27 cellular contexts compared by ENCODE assay signal in the genomic region with DNA sequence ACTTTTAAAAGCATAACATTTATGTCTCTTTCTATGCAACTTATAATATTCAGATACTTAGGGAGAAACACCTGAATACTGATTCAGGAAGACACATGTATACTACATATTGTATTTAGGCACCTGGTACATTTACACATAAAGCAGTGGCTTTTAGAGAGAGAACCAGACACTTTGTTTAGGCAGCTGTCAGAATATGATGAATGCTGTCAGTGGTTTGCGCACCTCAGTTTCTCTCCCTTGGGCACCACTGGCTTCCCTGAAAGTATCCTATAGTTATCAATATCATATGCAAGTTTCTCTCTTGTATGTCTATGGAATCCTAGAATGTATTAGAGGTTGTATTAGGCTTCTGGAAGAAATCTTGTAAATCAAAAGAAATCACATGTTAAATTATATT.
"Had no signal": no experiment of that assay in that cellular context is flagged by ENCODE, and none has a peak within 500 bp of the region (broad histone marks: within the 10 kb centered on the region; RNA-seq: fewer than 3 reads in every experiment).

No MANE protein-coding gene starts in this region.

- H3K36me3 ChIP-seq: colonic mucosa, esophagus muscularis mucosa, esophagus squamous epithelium, gastrocnemius medialis, gastroesophageal sphincter, heart left ventricle, heart right ventricle had no signal

- H3K27me3 ChIP-seq: colonic mucosa, dorsolateral prefrontal cortex, esophagus muscularis mucosa, esophagus squamous epithelium, foreskin keratinocyte, gastrocnemius medialis, gastroesophageal sphincter, heart left ventricle, heart right ventricle had no signal

- DNase-seq: colonic mucosa; cortex of kidney; dermis blood vessel endothelial cell; dorsolateral prefrontal cortex; effector CD4-positive, alpha-beta T cell; effector CD8-positive, alpha-beta T cell; effector memory CD4-positive, alpha-beta T cell; effector memory CD8-positive, alpha-beta T cell; endodermal cell; erythroblast; esophagus squamous epithelium; foreskin fibroblast; foreskin keratinocyte; foreskin melanocyte; gastrocnemius medialis; glutamatergic neuron; head of caudate nucleus; heart left ventricle; heart right ventricle had no signal

- H3K4me1 ChIP-seq: colonic mucosa, esophagus muscularis mucosa, esophagus squamous epithelium, foreskin keratinocyte, gastrocnemius medialis, gastroesophageal sphincter, heart left ventricle, heart right ventricle had no signal

- H3K27ac ChIP-seq: colonic mucosa, coronary artery, dorsolateral prefrontal cortex, epithelial cell of prostate, esophagus muscularis mucosa, esophagus squamous epithelium, foreskin keratinocyte, gastrocnemius medialis, gastroesophageal sphincter, heart left ventricle, heart right ventricle had no signal

- H3K9me3 ChIP-seq: colonic mucosa, esophagus squamous epithelium had no signal

- H3K4me3 ChIP-seq: colonic mucosa, coronary artery, dorsolateral prefrontal cortex, esophagus muscularis mucosa, esophagus squamous epithelium, gastrocnemius medialis, gastroesophageal sphincter, heart left ventricle, heart right ventricle had no signal

- FAIRE-seq: colon, endometrium, endothelial cell of umbilical vein, frontal cortex had no signal
